In the genomic region with DNA sequence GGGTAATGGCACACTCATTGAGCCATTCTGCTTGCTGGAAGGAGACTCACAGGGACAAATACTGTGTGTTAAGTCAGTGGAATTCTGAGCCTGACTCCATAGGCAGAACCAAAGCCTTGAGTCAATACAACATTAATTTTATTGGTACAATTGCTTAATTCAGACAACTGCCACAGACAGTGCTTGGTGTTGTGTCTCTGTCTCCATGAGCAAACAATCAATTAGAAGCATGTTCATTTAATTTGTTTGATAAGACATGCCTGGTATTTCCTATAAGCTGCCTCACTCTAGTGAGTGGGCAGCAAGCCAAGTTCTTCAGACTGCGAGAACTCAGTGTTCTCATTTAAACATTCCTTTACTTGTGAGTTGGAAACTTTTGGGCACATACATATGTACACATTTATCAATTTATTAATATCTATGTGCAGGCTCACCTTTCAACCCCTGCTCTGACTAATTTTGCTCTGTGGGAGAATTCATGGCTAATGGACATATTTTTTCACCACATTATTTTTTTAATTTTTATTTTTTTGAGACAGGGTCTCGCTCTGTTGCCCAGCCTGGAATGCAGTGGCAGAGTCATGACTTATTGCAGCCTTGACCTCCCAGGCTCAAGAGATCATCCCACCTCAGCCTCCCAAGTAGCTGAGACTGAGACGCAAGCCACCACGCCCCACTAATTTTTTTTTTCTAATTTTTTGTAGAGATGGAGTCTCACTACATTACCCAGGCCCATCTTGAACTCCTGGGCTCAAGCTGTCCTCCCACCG, we compare ENCODE assay signal across 13 cellular contexts. TPM values are rescaled to one million over a fixed set of nuclear protein-coding genes. Genes with fewer than 3 reads are reported as not detected.
DNase-seq lines count a peak whose midpoint lies in the region; ATAC-seq and TF ChIP-seq lines count a peak whose summit lies in the region.
"Had no signal": no experiment of that assay in that cellular context is flagged by ENCODE, and none has a peak within 500 bp of the region (broad histone marks: within the 10 kb centered on the region; RNA-seq: fewer than 3 reads in every experiment).

No MANE protein-coding gene starts in this region.

- DNase-seq in DND-41 (no peak), Panc1 (ENCODE audit: low read depth, low spot score) (no peak), fibroblast of lung (ENCODE audit: low read depth in 2 of 2) (peak; percentile 56 to 91), NCI-H1092 treated with DMSO at 0.1 percent for 48 hours (lab: John Stamatoyannopoulos, UW) (no peak), GOT3 (lab: John Stamatoyannopoulos, UW) (no peak)
- no peak for DNase-seq in activated CD8-positive, alpha-beta T cell treated with anti-CD3 and anti-CD28 coated beads for 36 hours
- DNase-seq: DMS79, esophagus squamous epithelium, naive B cell, NCI-H524 treated with DMSO at 0.1 percent for 48 hours had no signal

- no peaks in the 10 kb centered on the region for H3K9me3 Mint-ChIP-seq in activated CD8-positive, alpha-beta T cell treated with anti-CD3 and anti-CD28 coated beads for 36 hours
- H3K9me3 Mint-ChIP-seq: activated naive CD4-positive, alpha-beta T cell treated with anti-CD3 and anti-CD28 coated beads, Interleukin-2, amount 50 U/mL, for 24 hours; naive B cell had no signal

- peaks cover under 1% of the 10 kb centered on the region; the same call in 1 of the 2 replicates for H3K36me3 ChIP-seq in DND-41 (ENCODE audit: insufficient read depth, low read length)
- no peaks in the 10 kb centered on the region for H3K36me3 ChIP-seq in Panc1 (ENCODE audit: control insufficient read depth, insufficient read depth, low read length)
- H3K36me3 ChIP-seq in fibroblast of lung (ENCODE audit: control insufficient read depth, insufficient read depth, low read length): no peaks in the 10 kb centered on the region
- no peaks in the 10 kb centered on the region for H3K36me3 ChIP-seq in rectal smooth muscle tissue (ENCODE audit: control insufficient read depth, insufficient read depth, low read length)
- H3K36me3 ChIP-seq: esophagus squamous epithelium had no signal

- no peak overlapping the region for H3K4me3 Mint-ChIP-seq in activated CD8-positive, alpha-beta T cell treated with anti-CD3 and anti-CD28 coated beads for 36 hours
- H3K4me3 Mint-ChIP-seq: activated naive CD4-positive, alpha-beta T cell treated with anti-CD3 and anti-CD28 coated beads, Interleukin-2, amount 50 U/mL, for 24 hours had no signal

- H3K79me2 ChIP-seq in DND-41 (ENCODE audit: insufficient read depth, low read length) (peaks cover 8% of the 10 kb centered on the region), fibroblast of lung (ENCODE audit: control insufficient read depth, insufficient read depth, low read length) (peaks cover 5% of the 10 kb centered on the region)

- H3K4me1 Mint-ChIP-seq in activated CD8-positive, alpha-beta T cell treated with anti-CD3 and anti-CD28 coated beads for 36 hours (ENCODE audit: low read depth): peaks cover 14% of the 10 kb centered on the region

- in situ Hi-C loops in Panc1 (cut with HindIII; ENCODE audit: low pct_unique_long_range_greater_than_20kb, low sequenced_read_pairs): no loop called here

- H3K27ac ChIP-seq in DND-41 (ENCODE audit: low read length) (no peak overlapping the region), Panc1 (ENCODE audit: low read length) (peak overlapping the region; percentile 64; the same call in 1 of the 2 replicates), fibroblast of lung (ENCODE audit: insufficient read depth, low read length) (no peak overlapping the region), rectal smooth muscle tissue (ENCODE audit: low read depth, low read length) (peak overlapping the region; percentile 35)

- H3K27me3 Mint-ChIP-seq in activated CD8-positive, alpha-beta T cell treated with anti-CD3 and anti-CD28 coated beads for 36 hours: no peaks in the 10 kb centered on the region
- H3K27me3 Mint-ChIP-seq: activated naive CD4-positive, alpha-beta T cell treated with anti-CD3 and anti-CD28 coated beads, Interleukin-2, amount 50 U/mL, for 24 hours; naive B cell had no signal

- 0 out of 2 replicates have a peak, but pooled peaks cover under 1% of the 10 kb centered on the region for H4K20me1 ChIP-seq in DND-41 (ENCODE audit: insufficient read depth, low read length)
- no peaks in the 10 kb centered on the region for H4K20me1 ChIP-seq in fibroblast of lung (ENCODE audit: control insufficient read depth, extremely low read depth, insufficient read depth, low read length)

- H3K9ac ChIP-seq in DND-41 (ENCODE audit: low read depth, low read length): no peak overlapping the region
- H3K9ac ChIP-seq in fibroblast of lung (ENCODE audit: insufficient read depth, low read length): no peak overlapping the region
- no peak overlapping the region for H3K9ac ChIP-seq in rectal smooth muscle tissue (ENCODE audit: low read length)

- H3K4me2 ChIP-seq in DND-41 (ENCODE audit: insufficient read depth, low read length) (no peak overlapping the region), fibroblast of lung (ENCODE audit: extremely low read depth, insufficient read depth, low read length) (no peak overlapping the region)

- TF ChIP-seq CTCF in DND-41 (IDR thresholded peaks at IDR 0.05; ENCODE audit: borderline replicate concordance, extremely low read depth, low read length, poor library complexity, severe bottlenecking) (no peak), Panc1 (IDR thresholded peaks at IDR 0.05) (no peak), fibroblast of lung (conservative IDR thresholded peaks at IDR 0.05 in 1 of 2, IDR thresholded peaks at IDR 0.05 in 1 of 2; ENCODE audit: low read depth in 1 of 2, low read length in 2 of 2) (no peak)
- TF ChIP-seq CTCF in activated CD8-positive, alpha-beta T cell treated with anti-CD3 and anti-CD28 coated beads for 36 hours (IDR thresholded peaks at IDR 0.05): no peak

- no peaks in the 10 kb centered on the region for H3K27me3 ChIP-seq in DND-41 (ENCODE audit: insufficient read depth, low read length, poor library complexity)
- no peaks in the 10 kb centered on the region for H3K27me3 ChIP-seq in Panc1 (ENCODE audit: control insufficient read depth, insufficient read depth, low read length)
- H3K27me3 ChIP-seq in fibroblast of lung (ENCODE audit: control insufficient read depth, insufficient read depth, low read length): no peaks in the 10 kb centered on the region
- H3K27me3 ChIP-seq in rectal smooth muscle tissue (ENCODE audit: control insufficient read depth, insufficient read depth, low read length): no peaks in the 10 kb centered on the region
- H3K27me3 ChIP-seq: esophagus squamous epithelium had no signal

- 0 out of 2 replicates have a peak overlapping the region, but pooled peaks have one; percentile 1 for H2AFZ ChIP-seq in DND-41 (ENCODE audit: low read depth, low read length)
- H2AFZ ChIP-seq in fibroblast of lung (ENCODE audit: low read length): no peak overlapping the region

- no peaks in the 10 kb centered on the region for H3K9me3 ChIP-seq in DND-41 (ENCODE audit: insufficient read depth, low read length, severe bottlenecking)
- no peaks in the 10 kb centered on the region for H3K9me3 ChIP-seq in Panc1 (ENCODE audit: control insufficient read depth, insufficient read depth, low read depth, low read length)
- H3K9me3 ChIP-seq in fibroblast of lung (ENCODE audit: control insufficient read depth, insufficient read depth, low read depth, low read length): no peaks in the 10 kb centered on the region
- H3K9me3 ChIP-seq: esophagus squamous epithelium had no signal

- no peak for ATAC-seq in DND-41 (ENCODE audit: insufficient read depth, low read depth)
- no peak for ATAC-seq in Panc1
- no peak for ATAC-seq in activated CD8-positive, alpha-beta T cell treated with anti-CD3 and anti-CD28 coated beads for 36 hours
- ATAC-seq in HG03097 (IDR thresholded peaks at IDR 0.05; ENCODE audit: low FRiP score, unreplicated experiment): no peak

- no peak overlapping the region for H3K4me3 ChIP-seq in DND-41 (ENCODE audit: low read depth in 1 of 2, low read length in 2 of 2)
- no peak overlapping the region for H3K4me3 ChIP-seq in Panc1 (ENCODE audit: low read depth in 2 of 2, low read length in 2 of 2)
- H3K4me3 ChIP-seq in fibroblast of lung (replicated peaks in 1 of 4; ENCODE audit: control extremely low read depth in 1 of 4, insufficient read depth in 1 of 4, low read depth in 3 of 4, low read length in 4 of 4): no peak overlapping the region
- H3K4me3 ChIP-seq in rectal smooth muscle tissue (ENCODE audit: low read length): no peak overlapping the region
- H3K4me3 ChIP-seq: esophagus squamous epithelium had no signal

- no peak overlapping the region for H3K27ac Mint-ChIP-seq in activated CD8-positive, alpha-beta T cell treated with anti-CD3 and anti-CD28 coated beads for 36 hours
- H3K27ac Mint-ChIP-seq: activated naive CD4-positive, alpha-beta T cell treated with anti-CD3 and anti-CD28 coated beads, Interleukin-2, amount 50 U/mL, for 24 hours; naive B cell had no signal

- no TSS peak for BruUV-seq in Panc1 (replicated peaks; lab: Mats Ljungman, UMichigan)

- intact Hi-C loops in Panc1 (cut with micrococcal nuclease; ENCODE audit: unreplicated experiment): loop anchor here (5.0 kb wide), 1 partner anchor 33 kb away; no protein-coding TSS in a partner anchor
- intact Hi-C loops in activated CD8-positive, alpha-beta T cell treated with anti-CD3 and anti-CD28 coated beads for 36 hours (cut with micrococcal nuclease): no loop called here

- H3K36me3 Mint-ChIP-seq in activated CD8-positive, alpha-beta T cell treated with anti-CD3 and anti-CD28 coated beads for 36 hours (ENCODE audit: low read depth): peaks cover 5% of the 10 kb centered on the region
- H3K36me3 Mint-ChIP-seq: naive B cell had no signal

- POLR2A ChIA-PET in Panc1 (lab: Charles Lee): no interaction called here
- POLR2A ChIA-PET in activated CD8-positive, alpha-beta T cell treated with anti-CD3 and anti-CD28 coated beads for 36 hours (lab: Charles Lee): interaction anchor here (0.6 kb wide), 1 partner anchor 23 kb away, joined by 3 read pairs; no protein-coding TSS in a partner anchor

- CTCF ChIA-PET in Panc1 (lab: Charles Lee): no interaction called here
- CTCF ChIA-PET in activated CD8-positive, alpha-beta T cell treated with anti-CD3 and anti-CD28 coated beads for 36 hours (lab: Charles Lee): no interaction called here

- H3K4me1 ChIP-seq in DND-41 (ENCODE audit: insufficient read depth, low read length) (peaks cover 19% of the 10 kb centered on the region), Panc1 (ENCODE audit: control insufficient read depth, insufficient read depth, low read length) (peaks cover 20% of the 10 kb centered on the region), fibroblast of lung (ENCODE audit: control insufficient read depth, extremely low read depth, insufficient read depth, low read length) (peaks cover 4% of the 10 kb centered on the region), rectal smooth muscle tissue (ENCODE audit: control insufficient read depth, insufficient read depth, low read length) (peaks cover 16% of the 10 kb centered on the region)

RNA-seq across cellular contexts. Expression of a gene that starts 4.5 kb away (rescaled TPM):
- 137 TPM for total RNA-seq in Panc1 (2021; ENCODE audit: unreplicated experiment)
- 80.1 TPM for polyA plus RNA-seq in Panc1 (2012; ENCODE audit: insufficient read length)
- total RNA-seq in fibroblast of lung: 83.0 and 93.5 TPM in 2 replicates
- polyA plus RNA-seq in fibroblast of lung: 113 and 118 TPM in 2 replicates
- polyA plus RNA-seq in fibroblast of lung (2012): 69.3 and 72.2 TPM in 2 replicates
- 18.4 and 32.0 TPM in 2 replicates for polyA minus RNA-seq in fibroblast of lung (ENCODE audit: low replicate concordance)
- total RNA-seq in activated CD8-positive, alpha-beta T cell treated with anti-CD3 and anti-CD28 coated beads for 36 hours: 100 to 1,000 TPM; 203 to 206 TPM

RNA-seq across cellular contexts. Expression of a gene that starts 25.0 kb away (rescaled TPM):
- total RNA-seq in Panc1 (2021; ENCODE audit: unreplicated experiment) (97.4 TPM), fibroblast of lung (84.4 and 91.7 TPM in 2 replicates)
- 54.1 TPM for polyA plus RNA-seq in Panc1 (2012; ENCODE audit: insufficient read length)
- polyA plus RNA-seq in fibroblast of lung: 86.6 and 96.6 TPM in 2 replicates
- polyA plus RNA-seq in fibroblast of lung (2012): 44.5 and 47.1 TPM in 2 replicates
- polyA minus RNA-seq in fibroblast of lung (ENCODE audit: low replicate concordance): 16.7 and 21.9 TPM in 2 replicates
- total RNA-seq in activated CD8-positive, alpha-beta T cell treated with anti-CD3 and anti-CD28 coated beads for 36 hours: 100 to 1,000 TPM; 130 to 133 TPM

Comparison
In these comparisons a context has a peak if more than half of its experiments do, and no peak if none do; other contexts are left out.
1. DNase-seq: peak in fibroblast of lung (2 of 2); none in DND-41 (single experiment), Panc1 (single experiment), NCI-H1092 treated with DMSO at 0.1 percent for 48 hours (single experiment), activated CD8-positive, alpha-beta T cell treated with anti-CD3 and anti-CD28 coated beads for 36 hours (single experiment) and GOT3 (single experiment).
2. H3K27ac ChIP-seq: peak in Panc1 (single experiment) and rectal smooth muscle tissue (single experiment); none in DND-41 (single experiment) and fibroblast of lung (single experiment).